In the genomic region with DNA sequence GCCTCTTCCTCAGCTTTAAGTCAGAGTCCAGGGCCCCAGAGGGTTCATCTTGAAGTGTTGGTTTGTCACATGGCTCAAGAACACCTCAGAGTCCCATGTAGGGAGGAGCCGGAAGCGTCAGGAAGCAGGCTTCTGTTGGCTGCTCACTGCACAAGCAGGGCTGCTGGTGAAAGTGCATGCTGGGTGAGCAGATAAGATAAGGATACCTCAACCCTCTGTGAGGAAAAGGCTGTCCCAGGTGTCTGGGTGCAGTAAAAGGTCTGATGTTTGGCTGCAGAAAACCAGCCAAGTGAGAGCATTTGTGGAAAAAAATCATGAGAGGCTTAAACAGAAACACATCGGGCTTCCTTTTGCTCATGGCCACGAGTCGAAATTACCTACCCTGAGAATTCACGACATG, we compare ENCODE assay signal across 1 cellular context.
TF ChIP-seq lines count a peak whose summit lies in the region.

No MANE protein-coding gene starts in this region.

TF ChIP-seq in K562, 482 proteins besides CTCF, POLR2A, EP300 and RAD21 (continued from another document and continues in another):
- TF ChIP-seq CREM (IDR thresholded peaks at IDR 0.05; ENCODE audit: low read depth) (0 out of 2 replicates have a peak, but pooled peaks have one; percentile 27), KLF16 (IDR thresholded peaks at IDR 0.05) (peak; percentile 37; the same call in 1 of the 2 replicates), CBX1 (IDR thresholded peaks at IDR 0.05; ENCODE audit: low read depth) (0 out of 2 replicates have a peak, but pooled peaks have one; percentile 44), BRD9 (IDR thresholded peaks at IDR 0.05; ENCODE audit: low read depth, partially characterized antibody) (no peak), TBL1XR1 (IDR thresholded peaks at IDR 0.05; ENCODE audit: low read length in 2 of 2) (no peak), CBFA2T2 (conservative IDR thresholded peaks at IDR 0.05) (peak; percentile 37), ETV5 (CRISPR knock-in tag; IDR thresholded peaks at IDR 0.05; ENCODE audit: low read depth) (0 out of 2 replicates have a peak, but pooled peaks have one; percentile 19), HIVEP1 (CRISPR knock-in tag; IDR thresholded peaks at IDR 0.05) (no peak), BHLHE40 (IDR thresholded peaks at IDR 0.05; ENCODE audit: low read length) (0 out of 2 replicates have a peak, but pooled peaks have one; percentile 15), SMAD4 (CRISPR knock-in tag; conservative IDR thresholded peaks at IDR 0.05) (peak; percentile 40; the same call in 1 of the 2 replicates), NR4A1 (CRISPR knock-in tag; IDR thresholded peaks at IDR 0.05) (no peak), NR4A1 (tag; IDR thresholded peaks at IDR 0.05) (0 out of 2 replicates have a peak, but pooled peaks have one; percentile 3), CBFA2T3 (IDR thresholded peaks at IDR 0.05) (peak; percentile 68), TEAD4 (IDR thresholded peaks at IDR 0.05; ENCODE audit: low read length) (peak; percentile 49), TEAD4 (CRISPR knock-in tag; IDR thresholded peaks at IDR 0.05; ENCODE audit: borderline replicate concordance) (no peak), MEIS2 (IDR thresholded peaks at IDR 0.05; ENCODE audit: partially characterized antibody) (peak; percentile 5), SREBF1 (IDR thresholded peaks at IDR 0.05; ENCODE audit: borderline replicate concordance, low read depth, low read length) (no peak), STAT5A (IDR thresholded peaks at IDR 0.05; ENCODE audit: borderline replicate concordance, low read length) (peak; percentile 10; the same call in 1 of the 2 replicates), SAFB2 (IDR thresholded peaks at IDR 0.05; ENCODE audit: borderline replicate concordance, low read depth, low read length, severe bottlenecking) (no peak), TCF3 (CRISPR knock-in tag; IDR thresholded peaks at IDR 0.05) (peak; percentile 76), JUND (IDR thresholded peaks at IDR 0.05; ENCODE audit: borderline replicate concordance, low read depth, low read length) (peak; percentile 28; the same call in 1 of the 2 replicates), JUND (tag; IDR thresholded peaks at IDR 0.05; ENCODE audit: borderline replicate concordance, low read depth, low read length) (peak; percentile 60; the same call in 1 of the 3 replicates), SMARCA4 (IDR thresholded peaks at IDR 0.05) (peak; percentile 50; the same call in 1 of the 2 replicates), MCM3 (IDR thresholded peaks at IDR 0.05) (no peak), ETV1 (tag; conservative IDR thresholded peaks at IDR 0.05; ENCODE audit: low read depth) (peak; percentile 69), GABPA (tag; conservative IDR thresholded peaks at IDR 0.05; ENCODE audit: low read depth) (peak; percentile 43; the same call in 1 of the 2 replicates), CTBP1 (IDR thresholded peaks at IDR 0.05; ENCODE audit: borderline replicate concordance) (peak; percentile 79; the same call in 1 of the 2 replicates), TAL1 (IDR thresholded peaks at IDR 0.05) (peak; percentile 42; the same call in 1 of the 2 replicates), ZEB2 (IDR thresholded peaks at IDR 0.05) (peak; percentile 50; the same call in 1 of the 2 replicates)
- TF ChIP-seq, protein P1, sequence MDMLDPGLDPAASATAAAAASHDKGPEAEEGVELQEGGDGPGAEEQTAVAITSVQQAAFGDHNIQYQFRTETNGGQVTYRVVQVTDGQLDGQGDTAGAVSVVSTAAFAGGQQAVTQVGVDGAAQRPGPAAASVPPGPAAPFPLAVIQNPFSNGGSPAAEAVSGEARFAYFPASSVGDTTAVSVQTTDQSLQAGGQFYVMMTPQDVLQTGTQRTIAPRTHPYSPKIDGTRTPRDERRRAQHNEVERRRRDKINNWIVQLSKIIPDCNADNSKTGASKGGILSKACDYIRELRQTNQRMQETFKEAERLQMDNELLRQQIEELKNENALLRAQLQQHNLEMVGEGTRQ (CRISPR knock-in tag; IDR thresholded peaks at IDR 0.05): peak; percentile 48; the same call in 1 of the 2 replicates
- TF ChIP-seq, protein P2, sequence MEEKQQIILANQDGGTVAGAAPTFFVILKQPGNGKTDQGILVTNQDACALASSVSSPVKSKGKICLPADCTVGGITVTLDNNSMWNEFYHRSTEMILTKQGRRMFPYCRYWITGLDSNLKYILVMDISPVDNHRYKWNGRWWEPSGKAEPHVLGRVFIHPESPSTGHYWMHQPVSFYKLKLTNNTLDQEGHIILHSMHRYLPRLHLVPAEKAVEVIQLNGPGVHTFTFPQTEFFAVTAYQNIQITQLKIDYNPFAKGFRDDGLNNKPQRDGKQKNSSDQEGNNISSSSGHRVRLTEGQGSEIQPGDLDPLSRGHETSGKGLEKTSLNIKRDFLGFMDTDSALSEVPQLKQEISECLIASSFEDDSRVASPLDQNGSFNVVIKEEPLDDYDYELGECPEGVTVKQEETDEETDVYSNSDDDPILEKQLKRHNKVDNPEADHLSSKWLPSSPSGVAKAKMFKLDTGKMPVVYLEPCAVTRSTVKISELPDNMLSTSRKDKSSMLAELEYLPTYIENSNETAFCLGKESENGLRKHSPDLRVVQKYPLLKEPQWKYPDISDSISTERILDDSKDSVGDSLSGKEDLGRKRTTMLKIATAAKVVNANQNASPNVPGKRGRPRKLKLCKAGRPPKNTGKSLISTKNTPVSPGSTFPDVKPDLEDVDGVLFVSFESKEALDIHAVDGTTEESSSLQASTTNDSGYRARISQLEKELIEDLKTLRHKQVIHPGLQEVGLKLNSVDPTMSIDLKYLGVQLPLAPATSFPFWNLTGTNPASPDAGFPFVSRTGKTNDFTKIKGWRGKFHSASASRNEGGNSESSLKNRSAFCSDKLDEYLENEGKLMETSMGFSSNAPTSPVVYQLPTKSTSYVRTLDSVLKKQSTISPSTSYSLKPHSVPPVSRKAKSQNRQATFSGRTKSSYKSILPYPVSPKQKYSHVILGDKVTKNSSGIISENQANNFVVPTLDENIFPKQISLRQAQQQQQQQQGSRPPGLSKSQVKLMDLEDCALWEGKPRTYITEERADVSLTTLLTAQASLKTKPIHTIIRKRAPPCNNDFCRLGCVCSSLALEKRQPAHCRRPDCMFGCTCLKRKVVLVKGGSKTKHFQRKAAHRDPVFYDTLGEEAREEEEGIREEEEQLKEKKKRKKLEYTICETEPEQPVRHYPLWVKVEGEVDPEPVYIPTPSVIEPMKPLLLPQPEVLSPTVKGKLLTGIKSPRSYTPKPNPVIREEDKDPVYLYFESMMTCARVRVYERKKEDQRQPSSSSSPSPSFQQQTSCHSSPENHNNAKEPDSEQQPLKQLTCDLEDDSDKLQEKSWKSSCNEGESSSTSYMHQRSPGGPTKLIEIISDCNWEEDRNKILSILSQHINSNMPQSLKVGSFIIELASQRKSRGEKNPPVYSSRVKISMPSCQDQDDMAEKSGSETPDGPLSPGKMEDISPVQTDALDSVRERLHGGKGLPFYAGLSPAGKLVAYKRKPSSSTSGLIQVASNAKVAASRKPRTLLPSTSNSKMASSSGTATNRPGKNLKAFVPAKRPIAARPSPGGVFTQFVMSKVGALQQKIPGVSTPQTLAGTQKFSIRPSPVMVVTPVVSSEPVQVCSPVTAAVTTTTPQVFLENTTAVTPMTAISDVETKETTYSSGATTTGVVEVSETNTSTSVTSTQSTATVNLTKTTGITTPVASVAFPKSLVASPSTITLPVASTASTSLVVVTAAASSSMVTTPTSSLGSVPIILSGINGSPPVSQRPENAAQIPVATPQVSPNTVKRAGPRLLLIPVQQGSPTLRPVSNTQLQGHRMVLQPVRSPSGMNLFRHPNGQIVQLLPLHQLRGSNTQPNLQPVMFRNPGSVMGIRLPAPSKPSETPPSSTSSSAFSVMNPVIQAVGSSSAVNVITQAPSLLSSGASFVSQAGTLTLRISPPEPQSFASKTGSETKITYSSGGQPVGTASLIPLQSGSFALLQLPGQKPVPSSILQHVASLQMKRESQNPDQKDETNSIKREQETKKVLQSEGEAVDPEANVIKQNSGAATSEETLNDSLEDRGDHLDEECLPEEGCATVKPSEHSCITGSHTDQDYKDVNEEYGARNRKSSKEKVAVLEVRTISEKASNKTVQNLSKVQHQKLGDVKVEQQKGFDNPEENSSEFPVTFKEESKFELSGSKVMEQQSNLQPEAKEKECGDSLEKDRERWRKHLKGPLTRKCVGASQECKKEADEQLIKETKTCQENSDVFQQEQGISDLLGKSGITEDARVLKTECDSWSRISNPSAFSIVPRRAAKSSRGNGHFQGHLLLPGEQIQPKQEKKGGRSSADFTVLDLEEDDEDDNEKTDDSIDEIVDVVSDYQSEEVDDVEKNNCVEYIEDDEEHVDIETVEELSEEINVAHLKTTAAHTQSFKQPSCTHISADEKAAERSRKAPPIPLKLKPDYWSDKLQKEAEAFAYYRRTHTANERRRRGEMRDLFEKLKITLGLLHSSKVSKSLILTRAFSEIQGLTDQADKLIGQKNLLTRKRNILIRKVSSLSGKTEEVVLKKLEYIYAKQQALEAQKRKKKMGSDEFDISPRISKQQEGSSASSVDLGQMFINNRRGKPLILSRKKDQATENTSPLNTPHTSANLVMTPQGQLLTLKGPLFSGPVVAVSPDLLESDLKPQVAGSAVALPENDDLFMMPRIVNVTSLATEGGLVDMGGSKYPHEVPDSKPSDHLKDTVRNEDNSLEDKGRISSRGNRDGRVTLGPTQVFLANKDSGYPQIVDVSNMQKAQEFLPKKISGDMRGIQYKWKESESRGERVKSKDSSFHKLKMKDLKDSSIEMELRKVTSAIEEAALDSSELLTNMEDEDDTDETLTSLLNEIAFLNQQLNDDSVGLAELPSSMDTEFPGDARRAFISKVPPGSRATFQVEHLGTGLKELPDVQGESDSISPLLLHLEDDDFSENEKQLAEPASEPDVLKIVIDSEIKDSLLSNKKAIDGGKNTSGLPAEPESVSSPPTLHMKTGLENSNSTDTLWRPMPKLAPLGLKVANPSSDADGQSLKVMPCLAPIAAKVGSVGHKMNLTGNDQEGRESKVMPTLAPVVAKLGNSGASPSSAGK (IDR thresholded peaks at IDR 0.05): peak; percentile 75
- TF ChIP-seq, protein P3, sequence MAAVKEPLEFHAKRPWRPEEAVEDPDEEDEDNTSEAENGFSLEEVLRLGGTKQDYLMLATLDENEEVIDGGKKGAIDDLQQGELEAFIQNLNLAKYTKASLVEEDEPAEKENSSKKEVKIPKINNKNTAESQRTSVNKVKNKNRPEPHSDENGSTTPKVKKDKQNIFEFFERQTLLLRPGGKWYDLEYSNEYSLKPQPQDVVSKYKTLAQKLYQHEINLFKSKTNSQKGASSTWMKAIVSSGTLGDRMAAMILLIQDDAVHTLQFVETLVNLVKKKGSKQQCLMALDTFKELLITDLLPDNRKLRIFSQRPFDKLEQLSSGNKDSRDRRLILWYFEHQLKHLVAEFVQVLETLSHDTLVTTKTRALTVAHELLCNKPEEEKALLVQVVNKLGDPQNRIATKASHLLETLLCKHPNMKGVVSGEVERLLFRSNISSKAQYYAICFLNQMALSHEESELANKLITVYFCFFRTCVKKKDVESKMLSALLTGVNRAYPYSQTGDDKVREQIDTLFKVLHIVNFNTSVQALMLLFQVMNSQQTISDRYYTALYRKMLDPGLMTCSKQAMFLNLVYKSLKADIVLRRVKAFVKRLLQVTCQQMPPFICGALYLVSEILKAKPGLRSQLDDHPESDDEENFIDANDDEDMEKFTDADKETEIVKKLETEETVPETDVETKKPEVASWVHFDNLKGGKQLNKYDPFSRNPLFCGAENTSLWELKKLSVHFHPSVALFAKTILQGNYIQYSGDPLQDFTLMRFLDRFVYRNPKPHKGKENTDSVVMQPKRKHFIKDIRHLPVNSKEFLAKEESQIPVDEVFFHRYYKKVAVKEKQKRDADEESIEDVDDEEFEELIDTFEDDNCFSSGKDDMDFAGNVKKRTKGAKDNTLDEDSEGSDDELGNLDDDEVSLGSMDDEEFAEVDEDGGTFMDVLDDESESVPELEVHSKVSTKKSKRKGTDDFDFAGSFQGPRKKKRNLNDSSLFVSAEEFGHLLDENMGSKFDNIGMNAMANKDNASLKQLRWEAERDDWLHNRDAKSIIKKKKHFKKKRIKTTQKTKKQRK (IDR thresholded peaks at IDR 0.05; ENCODE audit: borderline replicate concordance, low read depth, low read length): no peak
- TF ChIP-seq, protein P4, sequence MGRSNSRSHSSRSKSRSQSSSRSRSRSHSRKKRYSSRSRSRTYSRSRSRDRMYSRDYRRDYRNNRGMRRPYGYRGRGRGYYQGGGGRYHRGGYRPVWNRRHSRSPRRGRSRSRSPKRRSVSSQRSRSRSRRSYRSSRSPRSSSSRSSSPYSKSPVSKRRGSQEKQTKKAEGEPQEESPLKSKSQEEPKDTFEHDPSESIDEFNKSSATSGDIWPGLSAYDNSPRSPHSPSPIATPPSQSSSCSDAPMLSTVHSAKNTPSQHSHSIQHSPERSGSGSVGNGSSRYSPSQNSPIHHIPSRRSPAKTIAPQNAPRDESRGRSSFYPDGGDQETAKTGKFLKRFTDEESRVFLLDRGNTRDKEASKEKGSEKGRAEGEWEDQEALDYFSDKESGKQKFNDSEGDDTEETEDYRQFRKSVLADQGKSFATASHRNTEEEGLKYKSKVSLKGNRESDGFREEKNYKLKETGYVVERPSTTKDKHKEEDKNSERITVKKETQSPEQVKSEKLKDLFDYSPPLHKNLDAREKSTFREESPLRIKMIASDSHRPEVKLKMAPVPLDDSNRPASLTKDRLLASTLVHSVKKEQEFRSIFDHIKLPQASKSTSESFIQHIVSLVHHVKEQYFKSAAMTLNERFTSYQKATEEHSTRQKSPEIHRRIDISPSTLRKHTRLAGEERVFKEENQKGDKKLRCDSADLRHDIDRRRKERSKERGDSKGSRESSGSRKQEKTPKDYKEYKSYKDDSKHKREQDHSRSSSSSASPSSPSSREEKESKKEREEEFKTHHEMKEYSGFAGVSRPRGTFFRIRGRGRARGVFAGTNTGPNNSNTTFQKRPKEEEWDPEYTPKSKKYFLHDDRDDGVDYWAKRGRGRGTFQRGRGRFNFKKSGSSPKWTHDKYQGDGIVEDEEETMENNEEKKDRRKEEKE (IDR thresholded peaks at IDR 0.05; ENCODE audit: borderline replicate concordance in 1 of 2, control insufficient read depth in 1 of 2, low read depth in 2 of 2, low read length in 1 of 2): no peak
- TF ChIP-seq, protein P5, sequence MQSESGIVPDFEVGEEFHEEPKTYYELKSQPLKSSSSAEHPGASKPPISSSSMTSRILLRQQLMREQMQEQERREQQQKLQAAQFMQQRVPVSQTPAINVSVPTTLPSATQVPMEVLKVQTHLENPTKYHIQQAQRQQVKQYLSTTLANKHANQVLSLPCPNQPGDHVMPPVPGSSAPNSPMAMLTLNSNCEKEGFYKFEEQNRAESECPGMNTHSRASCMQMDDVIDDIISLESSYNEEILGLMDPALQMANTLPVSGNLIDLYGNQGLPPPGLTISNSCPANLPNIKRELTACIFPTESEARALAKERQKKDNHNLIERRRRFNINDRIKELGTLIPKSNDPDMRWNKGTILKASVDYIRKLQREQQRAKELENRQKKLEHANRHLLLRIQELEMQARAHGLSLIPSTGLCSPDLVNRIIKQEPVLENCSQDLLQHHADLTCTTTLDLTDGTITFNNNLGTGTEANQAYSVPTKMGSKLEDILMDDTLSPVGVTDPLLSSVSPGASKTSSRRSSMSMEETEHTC (IDR thresholded peaks at IDR 0.05): 0 out of 2 replicates have a peak, but pooled peaks have one; percentile 14
- TF ChIP-seq, protein P6, sequence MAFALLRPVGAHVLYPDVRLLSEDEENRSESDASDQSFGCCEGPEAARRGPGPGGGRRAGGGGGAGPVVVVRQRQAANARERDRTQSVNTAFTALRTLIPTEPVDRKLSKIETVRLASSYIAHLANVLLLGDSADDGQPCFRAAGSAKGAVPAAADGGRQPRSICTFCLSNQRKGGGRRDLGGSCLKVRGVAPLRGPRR (CRISPR knock-in tag; IDR thresholded peaks at IDR 0.05): no peak
- TF ChIP-seq, protein P7, sequence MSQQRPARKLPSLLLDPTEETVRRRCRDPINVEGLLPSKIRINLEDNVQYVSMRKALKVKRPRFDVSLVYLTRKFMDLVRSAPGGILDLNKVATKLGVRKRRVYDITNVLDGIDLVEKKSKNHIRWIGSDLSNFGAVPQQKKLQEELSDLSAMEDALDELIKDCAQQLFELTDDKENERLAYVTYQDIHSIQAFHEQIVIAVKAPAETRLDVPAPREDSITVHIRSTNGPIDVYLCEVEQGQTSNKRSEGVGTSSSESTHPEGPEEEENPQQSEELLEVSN (IDR thresholded peaks at IDR 0.05; ENCODE audit: borderline replicate concordance in 1 of 2, extremely low read depth in 1 of 2, insufficient read depth in 1 of 2, insufficient read length in 1 of 2, low read depth in 1 of 2, low read length in 1 of 2, poor library complexity in 1 of 2, severe bottlenecking in 1 of 2): peak in 1 of 2 experiments; percentile 32
